Comparison of ENCODE assay signal across 17 cellular contexts in the genomic region with DNA sequence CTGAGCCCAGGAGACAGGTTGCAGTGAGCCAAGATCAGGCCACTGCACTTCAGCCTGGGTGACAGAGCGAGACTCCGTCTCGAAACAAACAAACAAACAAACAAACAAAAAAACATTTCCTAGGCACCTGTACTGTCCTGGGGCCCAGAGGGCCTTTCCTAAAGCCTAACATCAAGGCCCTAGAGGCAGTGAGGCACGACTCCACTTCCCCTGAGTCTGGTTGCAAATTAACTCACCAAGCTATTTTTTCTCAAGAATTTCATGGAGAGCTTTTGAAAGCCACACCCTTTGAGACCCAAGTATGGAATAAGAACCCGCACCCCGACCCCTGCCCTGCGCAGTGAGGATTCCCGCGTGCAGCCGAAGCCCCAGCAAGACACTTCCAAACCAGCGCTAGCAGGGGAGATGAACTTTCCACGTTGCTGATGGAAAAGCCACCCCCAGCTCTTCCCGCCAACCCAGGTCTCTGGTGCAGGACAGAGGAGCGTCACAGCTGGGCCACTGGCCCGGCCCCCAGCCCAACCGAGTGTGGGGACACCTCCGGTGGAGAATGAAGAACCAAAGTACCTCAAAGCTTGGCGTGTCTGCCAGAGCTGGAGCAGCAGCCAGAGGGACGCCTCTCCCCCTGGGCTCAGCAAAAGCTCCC. TPM values are rescaled to one million over a fixed set of nuclear protein-coding genes. Genes with fewer than 3 reads are reported as not detected.
DNase-seq lines count a peak whose midpoint lies in the region; ATAC-seq and TF ChIP-seq lines count a peak whose summit lies in the region.
"Had no signal": no experiment of that assay in that cellular context is flagged by ENCODE, and none has a peak within 500 bp of the region (broad histone marks: within the 10 kb centered on the region; RNA-seq: fewer than 3 reads in every experiment).

No MANE protein-coding gene starts in this region.

- no peak overlapping the region for H2AFZ ChIP-seq in neuronal stem cell (ENCODE audit: low read length)
- H2AFZ ChIP-seq: GM23248 had no signal

- H3K14ac ChIP-seq in neuronal stem cell (ENCODE audit: low read length), result no peak overlapping the region

- H4K8ac ChIP-seq in neuronal stem cell (ENCODE audit: low read depth, low read length), result no peak overlapping the region

- H3K36me3 ChIP-seq in neuronal stem cell (replicated peaks in 1 of 2; ENCODE audit: control insufficient read depth in 2 of 2, insufficient read depth in 2 of 2, low read length in 2 of 2), result peaks cover 0 to 6% of the 10 kb centered on the region in 2 donors
- no peaks in the 10 kb centered on the region for H3K36me3 ChIP-seq in body of pancreas (replicated peaks in 1 of 2; ENCODE audit: insufficient read depth in 1 of 2, low read depth in 2 of 2)
- H3K36me3 ChIP-seq: MG63 had no signal

- no peak overlapping the region for H3K9ac ChIP-seq in neuronal stem cell (ENCODE audit: low read depth, low read length, poor library complexity)
- H3K9ac ChIP-seq: GM23248, SK-N-SH had no signal

- no peaks in the 10 kb centered on the region for H3K79me1 ChIP-seq in neuronal stem cell (ENCODE audit: low read depth, low read length)

- H2BK5ac ChIP-seq in neuronal stem cell (ENCODE audit: low read length), result peak overlapping the region; percentile 43

- H3K27ac ChIP-seq in neuronal stem cell (replicated peaks; ENCODE audit: low read length) (no peak overlapping the region), body of pancreas (no peak overlapping the region)
- H3K27ac ChIP-seq: 22Rv1, C4-2B, GM23248 had no signal

- peak overlapping the region; percentile 0 for H2BK120ac ChIP-seq in neuronal stem cell (ENCODE audit: low read depth, low read length)

- TF ChIP-seq POLR2A in body of pancreas (IDR thresholded peaks at IDR 0.05), result no peak

- in situ Hi-C loops in G401 (cut with HindIII; ENCODE audit: low sequenced_read_pairs), result no loop called here

- no peak for TF ChIP-seq CTCF in body of pancreas (IDR thresholded peaks at IDR 0.05)

- H3K9me3 ChIP-seq in neuronal stem cell (replicated peaks in 1 of 2; ENCODE audit: control insufficient read depth in 2 of 2, insufficient read depth in 1 of 2, low read depth in 1 of 2, low read length in 2 of 2) (no peaks in the 10 kb centered on the region), body of pancreas (no peaks in the 10 kb centered on the region)
- H3K9me3 ChIP-seq: MG63, SK-N-SH had no signal

- H3K18ac ChIP-seq in neuronal stem cell (ENCODE audit: low read length), result peak overlapping the region; percentile 45

- no CpG with 5 or more reads among the region's 19 CpGs for WGBS in neuronal stem cell (ENCODE audit: extremely low coverage in 2 of 2, insufficient read length in 2 of 2, insufficient replicate concordance in 1 of 2), 2 donors
- WGBS in body of pancreas, 2 donors, result 73 to 79% methylated on average over 10 to 19 of the region's 19 CpGs

- intact Hi-C loops in body of pancreas (cut with DNase I), result no loop called here

- no peak overlapping the region for H3K4me2 ChIP-seq in neuronal stem cell (ENCODE audit: insufficient read depth, low read length, poor library complexity, severe bottlenecking)
- H3K4me2 ChIP-seq: SK-N-SH had no signal

- H3K4me3 ChIP-seq in neuronal stem cell (ENCODE audit: low read length in 2 of 2) (no peak overlapping the region), body of pancreas (no peak overlapping the region)
- H3K4me3 ChIP-seq: GM23248, MG63 had no signal

- H3K23ac ChIP-seq in neuronal stem cell (ENCODE audit: low read depth, low read length, poor library complexity), result peak overlapping the region; percentile 20

- H3K27me3 ChIP-seq in neuronal stem cell (ENCODE audit: control insufficient read depth in 3 of 3, insufficient read depth in 3 of 3, low read depth in 1 of 3, low read length in 3 of 3) (no peaks in the 10 kb centered on the region), body of pancreas (no peaks in the 10 kb centered on the region)
- H3K27me3 ChIP-seq: MG63 had no signal

- no peaks in the 10 kb centered on the region for H3K4me1 ChIP-seq in neuronal stem cell (ENCODE audit: control insufficient read depth in 2 of 2, insufficient read depth in 1 of 2, low read depth in 1 of 2, low read length in 2 of 2)
- H3K4me1 ChIP-seq in body of pancreas, result no peaks in the 10 kb centered on the region

- no peak overlapping the region for H3K4ac ChIP-seq in neuronal stem cell (ENCODE audit: low read length)

- no peak overlapping the region for H4K91ac ChIP-seq in neuronal stem cell (ENCODE audit: low read depth, low read length, poor library complexity)

- peak overlapping the region; percentile 40 for H2AK5ac ChIP-seq in neuronal stem cell (ENCODE audit: low read depth, low read length)

- no peak overlapping the region for H2BK15ac ChIP-seq in neuronal stem cell (ENCODE audit: low read length)

- DNase-seq in DMS53 (lab: John Stamatoyannopoulos, UW) (peak; percentile 6), DMS53 treated with DMSO at 0.1 percent for 48 hours (lab: John Stamatoyannopoulos, UW; ENCODE audit: unreplicated experiment) (no peak), kidney tubule cell (ENCODE audit: low spot score) (peak; percentile 16), neuronal stem cell (ENCODE audit: low spot score) (no peak), body of pancreas (no peak), NCI-H526 treated with DMSO at 0.1 percent for 48 hours (lab: John Stamatoyannopoulos, UW) (no peak), G401 (ENCODE audit: low spot score) (no peak)
- DNase-seq: GM23248, MG63, NCI-H1092 treated with DMSO at 0.1 percent for 48 hours, NCI-H1694, NCI-H748 treated with DMSO at 0.1 percent for 48 hours, SK-N-SH had no signal

- H2BK12ac ChIP-seq in neuronal stem cell (ENCODE audit: low read length), result no peak overlapping the region

- ATAC-seq in body of pancreas (no peak), GM19397 (IDR thresholded peaks at IDR 0.05; ENCODE audit: unreplicated experiment) (no peak)
- ATAC-seq: Right ventricle myocardium inferior had no signal

RNA-seq across cellular contexts. Expression of a gene that starts 1.2 kb away (rescaled TPM):
- 0.57 TPM for polyA plus RNA-seq in neuronal stem cell (2013, experiment 1 of 2)
- 1.0 TPM for polyA plus RNA-seq in neuronal stem cell (2013, experiment 2 of 2)
- total RNA-seq in body of pancreas, result not detected
- total RNA-seq in G401 (2014; rRNA removed; shearing (Covaris generic)), result 0.12 TPM in 1 of 2 replicates, not detected in the other
- total RNA-seq: GM23248 had no signal
- polyA plus RNA-seq: GM23248 had no signal

RNA-seq across cellular contexts. Expression of a gene that starts 21.4 kb away (rescaled TPM):
- polyA plus RNA-seq in neuronal stem cell (2013, experiment 1 of 2), result 32.6 TPM
- polyA plus RNA-seq in neuronal stem cell (2013, experiment 2 of 2), result 30.7 TPM
- total RNA-seq in body of pancreas, result 1 to 10 TPM; 2.6 to 7.6 TPM
- total RNA-seq in G401 (2014; rRNA removed; shearing (Covaris generic)), result 24.2 and 46.1 TPM in 2 replicates

RNA-seq across cellular contexts. Expression of a gene that starts 31.5 kb away (rescaled TPM):
- polyA plus RNA-seq in neuronal stem cell (2013, experiment 1 of 2), result 95.6 TPM
- polyA plus RNA-seq in neuronal stem cell (2013, experiment 2 of 2), result 94.7 TPM
- total RNA-seq in body of pancreas, result 10 to 100 TPM; 35.9 to 66.2 TPM
- 18.9 and 20.1 TPM in 2 replicates for total RNA-seq in G401 (2014; rRNA removed; shearing (Covaris generic))

RNA-seq across cellular contexts. Expression of a gene that starts 39.4 kb away (rescaled TPM):
- polyA plus RNA-seq in neuronal stem cell (2013, experiment 1 of 2), result 9.0 TPM
- 9.3 TPM for polyA plus RNA-seq in neuronal stem cell (2013, experiment 2 of 2)
- under 1 TPM in 1 of 2 donors, not detected in 1; under 0.01 TPM for total RNA-seq in body of pancreas
- 0.31 TPM in 1 of 2 replicates, not detected in the other for total RNA-seq in G401 (2014; rRNA removed; shearing (Covaris generic))

Comparison
In these comparisons a context has a peak if more than half of its experiments do, and no peak if none do; other contexts are left out.
1. DNase-seq: peak in DMS53 (single experiment) and kidney tubule cell (single experiment); none in DMS53 treated with DMSO at 0.1 percent for 48 hours (single experiment), neuronal stem cell (single experiment), body of pancreas (0 of 4), NCI-H526 treated with DMSO at 0.1 percent for 48 hours (single experiment) and G401 (single experiment).